In genomic region chr13:22828081-22828480, GRCh38 we compare ENCODE assay signal across 20 cellular contexts.
DNase-seq lines count a peak whose midpoint lies in the region; ATAC-seq, FAIRE-seq and TF ChIP-seq lines count a peak whose summit lies in the region.
"Had no signal": no experiment of that assay in that cellular context is flagged by ENCODE, and none has a peak within 500 bp of the region (broad histone marks: within the 10 kb centered on the region; RNA-seq: fewer than 3 reads in every experiment).

No MANE protein-coding gene starts in this region.

- no peak overlapping the region for H3K4me3 ChIP-seq in HepG2 (replicated peaks in 1 of 3; ENCODE audit: insufficient read depth in 1 of 3, low read depth in 2 of 3, low read length in 3 of 3)
- no peak overlapping the region for H3K4me3 ChIP-seq in right lobe of liver
- no peak overlapping the region for H3K4me3 ChIP-seq in fibroblast of villous mesenchyme (ENCODE audit: low read depth, low read length)
- no peak overlapping the region for H3K4me3 ChIP-seq in stomach
- no peak overlapping the region for H3K4me3 ChIP-seq in upper lobe of left lung
- H3K4me3 ChIP-seq: esophagus squamous epithelium, prostate gland, testis had no signal

- no TSS peak for BruUV-seq in HepG2 (replicated peaks; lab: Mats Ljungman, UMichigan)

- CTCF ChIA-PET in HepG2 (lab: Yijun Ruan, JAX; ENCODE audit: low intra/inter-chr PET ratio, low total read pairs), result no interaction called here

- in situ Hi-C loops in HepG2 (cut with HindIII; ENCODE audit: extremely low pct_ligation_motif_present, low pct_unique_long_range_greater_than_20kb), result no loop called here

- DNase-seq in HepG2 (ENCODE audit: low spot score) (no peak), right lobe of liver (no peak), RKO (ENCODE audit: low spot score) (peak; percentile 68), fibroblast of villous mesenchyme (ENCODE audit: low read depth) (peak; percentile 34), stomach (no peak), DMS 273 (lab: John Stamatoyannopoulos, UW; ENCODE audit: unreplicated experiment) (no peak), upper lobe of left lung (no peak)
- DNase-seq: C1 segment of cervical spinal cord; central memory CD4-positive, alpha-beta T cell; esophagus squamous epithelium; GF-D8; KBM-7; NCI-H2171 treated with DMSO at 0.1 percent for 48 hours; NCI-H82; nephron progenitor cell; testis had no signal

- H3K27me3 ChIP-seq in HepG2 (ENCODE audit: control insufficient read depth in 1 of 2, insufficient read depth in 2 of 2, low read length in 2 of 2), result no peaks in the 10 kb centered on the region
- H3K27me3 ChIP-seq in right lobe of liver, result peaks cover 0 to 4% of the 10 kb centered on the region in 2 donors
- H3K27me3 ChIP-seq in stomach, result no peaks in the 10 kb centered on the region
- no peaks in the 10 kb centered on the region for H3K27me3 ChIP-seq in upper lobe of left lung
- H3K27me3 ChIP-seq: esophagus squamous epithelium, testis had no signal

- intact Hi-C loops in HepG2 (cut with micrococcal nuclease; ENCODE audit: unreplicated experiment), result no loop called here
- intact Hi-C loops in right lobe of liver (cut with DNase I), result no loop called here
- intact Hi-C loops in stomach (cut with DNase I; ENCODE audit: low total_unique reads), result no loop called here

- no peak overlapping the region for H3K9ac ChIP-seq in HepG2 (ENCODE audit: insufficient read depth, low read depth, low read length)

- ATAC-seq in HepG2 (peak; percentile 63; the same call in 2 of the 3 replicates), right lobe of liver (no peak), GM19452 (IDR thresholded peaks at IDR 0.05; ENCODE audit: unreplicated experiment) (no peak), upper lobe of left lung (ENCODE audit: low FRiP score in 2 of 2) (no peak)
- ATAC-seq: activated CD4-positive, CD25-positive, alpha-beta regulatory T cell treated with anti-CD3 and anti-CD28 coated beads, Interleukin-2, amount 50 U/mL, for 24 hours had no signal

- WGBS in HepG2 (ENCODE audit: low lambda C conversion rate), result 7% methylated on average over 2 of the region's 2 CpGs
- 33% methylated on average over 2 of the region's 2 CpGs for WGBS in right lobe of liver (ENCODE audit: insufficient coverage, low coverage, low lambda C conversion rate, missing lambda C conversion rate)
- WGBS in stomach, 5 donors, result 65 to 92% (median 79%) methylated on average over 2 of the region's 2 CpGs
- WGBS in upper lobe of left lung, 2 donors, result 82 to 88% methylated on average over 2 of the region's 2 CpGs

- TF ChIP-seq CTCF in HepG2 (CRISPR knock-in tag; IDR thresholded peaks at IDR 0.05) (no peak), right lobe of liver (IDR thresholded peaks at IDR 0.05) (no peak), fibroblast of villous mesenchyme (IDR thresholded peaks at IDR 0.05; ENCODE audit: insufficient read depth, low read depth, low read length) (no peak), stomach (IDR thresholded peaks at IDR 0.05) (no peak), upper lobe of left lung (IDR thresholded peaks at IDR 0.05) (no peak)

- no peaks in the 10 kb centered on the region for H3K9me3 ChIP-seq in HepG2 (ENCODE audit: low read length)
- no peaks in the 10 kb centered on the region for H3K9me3 ChIP-seq in right lobe of liver
- H3K9me3 ChIP-seq in stomach, result no peaks in the 10 kb centered on the region
- H3K9me3 ChIP-seq in upper lobe of left lung, result no peaks in the 10 kb centered on the region
- H3K9me3 ChIP-seq: esophagus squamous epithelium, prostate gland, testis had no signal

- no peak for TF ChIP-seq RAD21 in HepG2 (CRISPR knock-in tag; IDR thresholded peaks at IDR 0.05)

- no peak for TF ChIP-seq EP300 in HepG2 (IDR thresholded peaks at IDR 0.05; ENCODE audit: low read depth in 2 of 2, low read length in 2 of 2)
- TF ChIP-seq EP300 in HepG2 (CRISPR knock-in tag; IDR thresholded peaks at IDR 0.05; ENCODE audit: borderline replicate concordance), result no peak
- TF ChIP-seq EP300 in stomach (IDR thresholded peaks at IDR 0.05), result no peak
- TF ChIP-seq EP300 in upper lobe of left lung (IDR thresholded peaks at IDR 0.05), result no peak

- H3K4me2 ChIP-seq in HepG2 (ENCODE audit: low read depth, low read length), result no peak overlapping the region

- H2AFZ ChIP-seq in HepG2 (ENCODE audit: low read length), result no peak overlapping the region

- H3K79me2 ChIP-seq in HepG2 (ENCODE audit: insufficient read depth, low read length), result no peaks in the 10 kb centered on the region

- H4K20me1 ChIP-seq in HepG2 (ENCODE audit: insufficient read depth, low read length), result no peaks in the 10 kb centered on the region

- no peak for TF ChIP-seq POLR2A in HepG2 (IDR thresholded peaks at IDR 0.05; ENCODE audit: insufficient read depth in 1 of 2, low read depth in 2 of 2, low read length in 2 of 2)
- no peak for TF ChIP-seq POLR2A in right lobe of liver (IDR thresholded peaks at IDR 0.05)
- no peak for TF ChIP-seq POLR2A in stomach (IDR thresholded peaks at IDR 0.05)
- TF ChIP-seq POLR2A in upper lobe of left lung (IDR thresholded peaks at IDR 0.05), result no peak

- no peaks in the 10 kb centered on the region for H3K36me3 ChIP-seq in HepG2 (replicated peaks in 1 of 2; ENCODE audit: control insufficient read depth in 1 of 2, insufficient read depth in 2 of 2, low read length in 2 of 2)
- H3K36me3 ChIP-seq in right lobe of liver, result no peaks in the 10 kb centered on the region
- H3K36me3 ChIP-seq in stomach, result no peaks in the 10 kb centered on the region
- no peaks in the 10 kb centered on the region for H3K36me3 ChIP-seq in upper lobe of left lung
- H3K36me3 ChIP-seq: esophagus squamous epithelium, prostate gland had no signal

- FAIRE-seq in HepG2 (lab: Jason Lieb, UNC), result no peak

- H3K27ac ChIP-seq in HepG2 (ENCODE audit: extremely low read length, insufficient read depth, low read length) (no peak overlapping the region), right lobe of liver (no peak overlapping the region), stomach (no peak overlapping the region), upper lobe of left lung (no peak overlapping the region)
- H3K27ac ChIP-seq: 22Rv1, esophagus squamous epithelium, prostate gland, testis had no signal

- H3K4me1 ChIP-seq in HepG2 (ENCODE audit: insufficient read depth, low read length) (peaks cover 6% of the 10 kb centered on the region; the same call in 1 of the 2 replicates), right lobe of liver (no peaks in the 10 kb centered on the region), stomach (no peaks in the 10 kb centered on the region), upper lobe of left lung (no peaks in the 10 kb centered on the region)
- H3K4me1 ChIP-seq: esophagus squamous epithelium, prostate gland, testis had no signal

- POLR2A ChIA-PET in HepG2 (lab: Yijun Ruan, JAX), result no interaction called here

TF ChIP-seq in HepG2, 621 proteins besides CTCF, POLR2A, EP300 and RAD21 (continues in another document):
- no peak for TF ChIP-seq ZIK1 (CRISPR knock-in tag; IDR thresholded peaks at IDR 0.05; ENCODE audit: borderline replicate concordance, low read depth)
- no peak for TF ChIP-seq KLF6 (CRISPR knock-in tag; IDR thresholded peaks at IDR 0.05)
- TF ChIP-seq, protein P1, sequence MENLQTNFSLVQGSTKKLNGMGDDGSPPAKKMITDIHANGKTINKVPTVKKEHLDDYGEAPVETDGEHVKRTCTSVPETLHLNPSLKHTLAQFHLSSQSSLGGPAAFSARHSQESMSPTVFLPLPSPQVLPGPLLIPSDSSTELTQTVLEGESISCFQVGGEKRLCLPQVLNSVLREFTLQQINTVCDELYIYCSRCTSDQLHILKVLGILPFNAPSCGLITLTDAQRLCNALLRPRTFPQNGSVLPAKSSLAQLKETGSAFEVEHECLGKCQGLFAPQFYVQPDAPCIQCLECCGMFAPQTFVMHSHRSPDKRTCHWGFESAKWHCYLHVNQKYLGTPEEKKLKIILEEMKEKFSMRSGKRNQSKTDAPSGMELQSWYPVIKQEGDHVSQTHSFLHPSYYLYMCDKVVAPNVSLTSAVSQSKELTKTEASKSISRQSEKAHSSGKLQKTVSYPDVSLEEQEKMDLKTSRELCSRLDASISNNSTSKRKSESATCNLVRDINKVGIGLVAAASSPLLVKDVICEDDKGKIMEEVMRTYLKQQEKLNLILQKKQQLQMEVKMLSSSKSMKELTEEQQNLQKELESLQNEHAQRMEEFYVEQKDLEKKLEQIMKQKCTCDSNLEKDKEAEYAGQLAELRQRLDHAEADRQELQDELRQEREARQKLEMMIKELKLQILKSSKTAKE (CRISPR knock-in tag; IDR thresholded peaks at IDR 0.05; ENCODE audit: borderline replicate concordance), result no peak
- no peak for TF ChIP-seq SAP130 (CRISPR knock-in tag; IDR thresholded peaks at IDR 0.05; ENCODE audit: low read depth)
- TF ChIP-seq, protein P2, sequence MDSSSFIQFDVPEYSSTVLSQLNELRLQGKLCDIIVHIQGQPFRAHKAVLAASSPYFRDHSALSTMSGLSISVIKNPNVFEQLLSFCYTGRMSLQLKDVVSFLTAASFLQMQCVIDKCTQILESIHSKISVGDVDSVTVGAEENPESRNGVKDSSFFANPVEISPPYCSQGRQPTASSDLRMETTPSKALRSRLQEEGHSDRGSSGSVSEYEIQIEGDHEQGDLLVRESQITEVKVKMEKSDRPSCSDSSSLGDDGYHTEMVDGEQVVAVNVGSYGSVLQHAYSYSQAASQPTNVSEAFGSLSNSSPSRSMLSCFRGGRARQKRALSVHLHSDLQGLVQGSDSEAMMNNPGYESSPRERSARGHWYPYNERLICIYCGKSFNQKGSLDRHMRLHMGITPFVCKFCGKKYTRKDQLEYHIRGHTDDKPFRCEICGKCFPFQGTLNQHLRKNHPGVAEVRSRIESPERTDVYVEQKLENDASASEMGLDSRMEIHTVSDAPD (CRISPR knock-in tag; IDR thresholded peaks at IDR 0.05), result no peak
- TF ChIP-seq CHCHD3 (CRISPR knock-in tag; IDR thresholded peaks at IDR 0.05), result no peak
- no peak for TF ChIP-seq USF2 (IDR thresholded peaks at IDR 0.05; ENCODE audit: low read depth, low read length)
- no peak for TF ChIP-seq USF2 (CRISPR knock-in tag; IDR thresholded peaks at IDR 0.05; ENCODE audit: borderline replicate concordance)
- TF ChIP-seq REPIN1 (CRISPR knock-in tag; IDR thresholded peaks at IDR 0.05; ENCODE audit: borderline replicate concordance, low read depth), result no peak

Comparison
In these comparisons a context has a peak if more than half of its experiments do, and no peak if none do; other contexts are left out.
1. DNase-seq: peak in RKO (single experiment) and fibroblast of villous mesenchyme (single experiment); none in HepG2 (single experiment), right lobe of liver (0 of 3), stomach (single experiment), DMS 273 (single experiment) and upper lobe of left lung (0 of 2).